In genomic region chr10:8374334-8374733, GRCh38 we compare ENCODE assay signal across 7 cellular contexts.
"Had no signal": no experiment of that assay in that cellular context is flagged by ENCODE, and none has a peak within 500 bp of the region (broad histone marks: within the 10 kb centered on the region; RNA-seq: fewer than 3 reads in every experiment).

No MANE protein-coding gene starts in this region.

- H3K36me3 Mint-ChIP-seq: IgD-negative memory B cell had no signal

- FAIRE-seq: HepG2, HTR-8/SVneo, K562 had no signal

- DNase-seq: IMR-90, KBM-7 had no signal

- ATAC-seq: HepG2, K562 had no signal

- H3K4me3 ChIP-seq: K562 had no signal

- H3K27ac Mint-ChIP-seq: IgD-negative memory B cell had no signal

- H3K27ac ChIP-seq: HL-60 had no signal
